In the genomic region with DNA sequence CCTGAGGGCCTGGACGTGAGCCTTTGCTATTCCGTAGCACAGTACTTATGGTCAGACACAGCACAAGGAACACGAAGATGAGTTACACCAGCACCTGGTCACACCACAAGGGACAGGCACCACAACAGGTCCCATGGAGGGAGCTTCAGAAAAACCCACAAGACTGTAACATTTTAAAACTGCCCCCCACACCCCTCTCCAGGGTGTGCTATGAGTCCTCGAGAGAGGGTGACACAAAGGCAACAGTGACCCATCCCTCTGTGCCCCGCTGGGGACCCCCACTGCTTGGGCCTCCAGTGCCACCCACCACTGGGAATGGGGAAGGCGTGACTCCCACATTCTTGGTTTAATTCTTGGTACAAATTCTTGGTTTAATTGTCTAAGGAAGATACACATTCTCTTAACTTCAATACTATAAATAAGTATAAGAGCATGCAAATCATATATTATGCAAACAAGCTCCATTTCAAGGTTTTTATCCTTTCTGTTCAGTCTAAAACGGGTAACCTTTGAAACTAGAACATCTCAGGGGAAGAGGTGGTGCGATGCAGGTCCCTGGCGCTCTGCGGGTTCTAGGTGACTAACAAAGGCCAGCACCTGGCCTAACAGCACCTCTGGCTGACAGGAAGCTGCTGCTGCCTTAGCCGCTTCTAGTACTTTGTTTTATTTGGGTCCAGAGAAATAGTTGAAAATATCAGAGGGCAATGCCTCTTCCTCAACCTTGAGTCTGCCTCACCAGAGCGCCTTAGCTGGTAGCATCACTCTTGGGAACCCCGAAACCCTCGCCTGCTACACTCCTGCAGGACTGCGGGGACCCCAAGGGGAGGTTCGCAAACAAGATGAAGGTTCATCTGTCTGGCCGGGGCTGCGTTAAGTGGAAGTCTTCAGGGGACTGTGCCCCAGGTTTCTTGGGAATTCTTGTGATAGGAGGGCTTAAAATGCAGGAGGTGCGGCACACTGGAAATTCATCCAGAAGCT, we compare ENCODE assay signal across 12 cellular contexts. TPM values are rescaled to one million over a fixed set of nuclear protein-coding genes. Genes with fewer than 3 reads are reported as not detected.
DNase-seq lines count a peak whose midpoint lies in the region; ATAC-seq, FAIRE-seq and TF ChIP-seq lines count a peak whose summit lies in the region.
"Had no signal": no experiment of that assay in that cellular context is flagged by ENCODE, and none has a peak within 500 bp of the region (broad histone marks: within the 10 kb centered on the region; RNA-seq: fewer than 3 reads in every experiment).

No MANE protein-coding gene starts in this region.

- no peak overlapping the region for H3K27ac Mint-ChIP-seq in T-cell
- H3K27ac Mint-ChIP-seq: T-helper 1 cell treated with Interleukin-12 subunit alpha and Interleukin-12 subunit beta and Interleukin-4 antibody, amounts not matched to agents 30 μg/mL and 1 μg/mL, for 36 hours had no signal

- ATAC-seq in HG02763 (IDR thresholded peaks at IDR 0.05; ENCODE audit: unreplicated experiment) (peak; percentile 59), T-cell (replicated peaks in 1 of 4) (no peak)
- ATAC-seq: K562 had no signal

- H3K27me3 ChIP-seq in Karpas-422 (ENCODE audit: low read length) (no peaks in the 10 kb centered on the region), adrenal gland (no peaks in the 10 kb centered on the region)

- H3K27ac ChIP-seq in Karpas-422 (ENCODE audit: low read length) (peak overlapping the region; percentile 5; the same call in 1 of the 2 replicates), adrenal gland (no peak overlapping the region)

- H2AFZ ChIP-seq in Karpas-422 (ENCODE audit: low read length), result no peak overlapping the region

- no peaks in the 10 kb centered on the region for H3K4me1 Mint-ChIP-seq in T-cell

- DNase-seq in GM10266 (ENCODE audit: extremely low spot score), result peak; percentile 74
- peak; percentile 71 for DNase-seq in GM19239 (ENCODE audit: insufficient read length, low spot score)
- DNase-seq in Karpas-422, result peak; percentile 82
- no peak for DNase-seq in T-cell
- DNase-seq in adrenal gland, result no peak
- no peak for DNase-seq in NCI-H2081 (lab: John Stamatoyannopoulos, UW)
- DNase-seq in effector CD4-positive, alpha-beta T cell, result no peak
- DNase-seq: activated T-cell treated with anti-CD3 and anti-CD28 coated beads, Interleukin-2, amount 50 U/mL, for 48 hours; NCI-H226 had no signal

- H3K36me3 ChIP-seq in Karpas-422 (ENCODE audit: insufficient read depth, low read length) (peaks cover 5% of the 10 kb centered on the region; the same call in 1 of the 2 replicates), adrenal gland (replicated peaks in 1 of 2) (peaks cover 0 to 19% of the 10 kb centered on the region in 2 donors)

- WGBS in adrenal gland, 4 donors, result 90 to 96% (median 95%) methylated on average over 19 of the region's 19 CpGs

- no peaks in the 10 kb centered on the region for H3K79me2 ChIP-seq in Karpas-422 (ENCODE audit: low read length)

- H3K36me3 Mint-ChIP-seq in T-cell, result peaks cover 31% of the 10 kb centered on the region

- H3K9me2 ChIP-seq in Karpas-422 (replicated peaks; ENCODE audit: insufficient read depth, low read length), result no peaks in the 10 kb centered on the region

- TF ChIP-seq CTCF in GM10266 (IDR thresholded peaks at IDR 0.05; ENCODE audit: control insufficient read depth, insufficient read depth, low read depth, missing control alignments) (no peak), adrenal gland (IDR thresholded peaks at IDR 0.05) (no peak)

- H3K4me1 ChIP-seq in Karpas-422 (ENCODE audit: low read length) (peaks cover 23% of the 10 kb centered on the region), adrenal gland (replicated peaks in 1 of 2) (no peaks in the 10 kb centered on the region)

- peak; percentile 74 for FAIRE-seq in GM19239 (lab: Jason Lieb, UNC)
- FAIRE-seq: K562 had no signal

- no peak overlapping the region for H3K9ac ChIP-seq in Karpas-422 (ENCODE audit: low read length)

- H3K4me3 ChIP-seq in Karpas-422 (ENCODE audit: low read length) (no peak overlapping the region), adrenal gland (no peak overlapping the region)
- H3K4me3 ChIP-seq: K562 had no signal

- H3K9me3 ChIP-seq in Karpas-422 (ENCODE audit: low read length) (no peaks in the 10 kb centered on the region), adrenal gland (replicated peaks in 1 of 3) (no peaks in the 10 kb centered on the region)

- CTCF ChIA-PET in T-cell (lab: Charles Lee), result no interaction called here

- POLR2A ChIA-PET in T-cell (lab: Charles Lee), result no interaction called here

- no peaks in the 10 kb centered on the region for H3K9me3 Mint-ChIP-seq in T-cell
- H3K9me3 Mint-ChIP-seq: T-helper 1 cell treated with Interleukin-12 subunit alpha and Interleukin-12 subunit beta and Interleukin-4 antibody, amounts not matched to agents 30 μg/mL and 1 μg/mL, for 36 hours had no signal

- no peaks in the 10 kb centered on the region for H3K27me3 Mint-ChIP-seq in T-cell

- TF ChIP-seq POLR2A in adrenal gland (IDR thresholded peaks at IDR 0.05), result no peak

- intact Hi-C loops in adrenal gland (cut with DNase I), result no loop called here

- H3K4me3 Mint-ChIP-seq in T-cell, result no peak overlapping the region
- H3K4me3 Mint-ChIP-seq: T-helper 1 cell treated with Interleukin-12 subunit alpha and Interleukin-12 subunit beta and Interleukin-4 antibody, amounts not matched to agents 30 μg/mL and 1 μg/mL, for 36 hours had no signal

- H4K20me1 ChIP-seq in Karpas-422 (ENCODE audit: insufficient read depth, low read depth, low read length), result peaks cover 29% of the 10 kb centered on the region; the same call in 1 of the 2 replicates

- peak overlapping the region; percentile 43 for H3K4me2 ChIP-seq in Karpas-422 (ENCODE audit: low read depth, low read length, poor library complexity, severe bottlenecking)

RNA-seq across cellular contexts. Expression of a gene that starts 45.7 kb away (rescaled TPM):
- 3.0 and 14.6 TPM in 2 replicates for total RNA-seq in Karpas-422 (2014; rRNA removed; shearing (Covaris generic); ENCODE audit: low replicate concordance)
- 10 to 100 TPM; 17.8 to 22.0 (median 20.7) TPM for total RNA-seq in T-cell
- total RNA-seq in adrenal gland, result 1 to 10 TPM; 3.4 to 6.7 (median 4.0) TPM
- 1 to 10 TPM; 2.9 to 6.4 (median 3.5) TPM for polyA plus RNA-seq in adrenal gland

Comparison
In these comparisons a context has a peak if more than half of its experiments do, and no peak if none do; other contexts are left out.
1. DNase-seq: peak in GM10266 (single experiment), GM19239 (single experiment) and Karpas-422 (single experiment); none in T-cell (0 of 34), adrenal gland (0 of 7), NCI-H2081 (0 of 2) and effector CD4-positive, alpha-beta T cell (single experiment).